ENCODE assay signal across 1 cellular context in genomic region chr1:160108888-160109662, GRCh38.
TF ChIP-seq lines count a peak whose summit lies in the region.

No MANE protein-coding gene starts in this region.

TF ChIP-seq in HepG2, 621 proteins besides CTCF, POLR2A, EP300 and RAD21 (continued from another document and continues in another):
- TF ChIP-seq ZXDC (CRISPR knock-in tag; IDR thresholded peaks at IDR 0.05) (no peak), ZNF883 (CRISPR knock-in tag; IDR thresholded peaks at IDR 0.05; ENCODE audit: not compliant biosample characterization) (no peak), BRD4 (CRISPR knock-in tag; IDR thresholded peaks at IDR 0.05) (no peak), TCF7 (IDR thresholded peaks at IDR 0.05; ENCODE audit: low read depth) (peak; percentile 66), TBX3 (IDR thresholded peaks at IDR 0.05; ENCODE audit: borderline replicate concordance) (no peak), PCBP1 (IDR thresholded peaks at IDR 0.05; ENCODE audit: borderline replicate concordance, low read depth, low read length) (no peak), ZNF562 (CRISPR knock-in tag; IDR thresholded peaks at IDR 0.05; ENCODE audit: borderline replicate concordance) (no peak), CERS6 (CRISPR knock-in tag; IDR thresholded peaks at IDR 0.05) (no peak), ZNF850 (CRISPR knock-in tag; conservative IDR thresholded peaks at IDR 0.05) (no peak), MAX (IDR thresholded peaks at IDR 0.05) (peak; percentile 61; the same call in 1 of the 2 replicates), SOX5 (CRISPR knock-in tag; IDR thresholded peaks at IDR 0.05; ENCODE audit: borderline replicate concordance) (peak; percentile 8; the same call in 1 of the 2 replicates), ZNF766 (CRISPR knock-in tag; IDR thresholded peaks at IDR 0.05; ENCODE audit: borderline replicate concordance) (no peak), SOX6 (IDR thresholded peaks at IDR 0.05) (no peak), SOX6 (CRISPR knock-in tag; IDR thresholded peaks at IDR 0.05) (peak; percentile 8; the same call in 1 of the 2 replicates), NR2F6 (IDR thresholded peaks at IDR 0.05) (peak; percentile 56; the same call in 1 of the 2 replicates), NR2F6 (CRISPR knock-in tag; IDR thresholded peaks at IDR 0.05) (peak; percentile 42; the same call in 1 of the 2 replicates), SALL1 (CRISPR knock-in tag; IDR thresholded peaks at IDR 0.05) (peak; percentile 68), FOSL2 (CRISPR knock-in tag; IDR thresholded peaks at IDR 0.05) (0 out of 2 replicates have a peak, but pooled peaks have one; percentile 5), AGO1 (IDR thresholded peaks at IDR 0.05; ENCODE audit: low read depth, low read length, poor library complexity, severe bottlenecking) (no peak), PHB2 (IDR thresholded peaks at IDR 0.05; ENCODE audit: partially characterized antibody) (no peak), CHD2 (IDR thresholded peaks at IDR 0.05; ENCODE audit: low read depth, low read length) (no peak), CEBPB (IDR thresholded peaks at IDR 0.05; ENCODE audit: borderline replicate concordance, low read depth, low read length) (peak; percentile 84; the same call in 1 of the 2 replicates), EZH2 (conservative IDR thresholded peaks at IDR 0.05; ENCODE audit: low read depth, low read length) (no peak), RNF219 (CRISPR knock-in tag; IDR thresholded peaks at IDR 0.05) (0 out of 2 replicates have a peak, but pooled peaks have one; percentile 35), ZNF549 (CRISPR knock-in tag; IDR thresholded peaks at IDR 0.05) (no peak), ELF4 (CRISPR knock-in tag; IDR thresholded peaks at IDR 0.05; ENCODE audit: borderline replicate concordance) (no peak), KDM5B (CRISPR knock-in tag; IDR thresholded peaks at IDR 0.05; ENCODE audit: borderline replicate concordance) (no peak), BCL3 (CRISPR knock-in tag; IDR thresholded peaks at IDR 0.05) (no peak), ZBTB7B (CRISPR knock-in tag; IDR thresholded peaks at IDR 0.05) (peak; percentile 42; the same call in 1 of the 2 replicates), PRDM10 (CRISPR knock-in tag; IDR thresholded peaks at IDR 0.05; ENCODE audit: low read depth) (no peak), FUBP1 (CRISPR knock-in tag; IDR thresholded peaks at IDR 0.05; ENCODE audit: borderline replicate concordance) (no peak), ZNF878 (CRISPR knock-in tag; IDR thresholded peaks at IDR 0.05) (no peak), RCOR2 (CRISPR knock-in tag; IDR thresholded peaks at IDR 0.05) (no peak), ISL2 (CRISPR knock-in tag; IDR thresholded peaks at IDR 0.05) (no peak), PTBP1 (IDR thresholded peaks at IDR 0.05; ENCODE audit: low read depth, low read length, poor library complexity, severe bottlenecking) (no peak), ZBTB10 (CRISPR knock-in tag; IDR thresholded peaks at IDR 0.05; ENCODE audit: borderline replicate concordance) (no peak), KDM1A (CRISPR knock-in tag; IDR thresholded peaks at IDR 0.05) (0 out of 2 replicates have a peak, but pooled peaks have one; percentile 26), MNT (IDR thresholded peaks at IDR 0.05) (0 out of 2 replicates have a peak, but pooled peaks have one; percentile 9), FOXP4 (CRISPR knock-in tag; IDR thresholded peaks at IDR 0.05) (0 out of 2 replicates have a peak, but pooled peaks have one; percentile 10), ZNF329 (CRISPR knock-in tag; IDR thresholded peaks at IDR 0.05; ENCODE audit: low read depth) (no peak), ZNF839 (CRISPR knock-in tag; IDR thresholded peaks at IDR 0.05; ENCODE audit: borderline replicate concordance) (no peak), ZNF10 (CRISPR knock-in tag; IDR thresholded peaks at IDR 0.05; ENCODE audit: borderline replicate concordance, low read depth) (no peak)
